ENCODE assay signal across 32 cellular contexts in genomic region chr7:138483516-138483915, GRCh38. TPM values are rescaled to one million over a fixed set of nuclear protein-coding genes. Genes with fewer than 3 reads are reported as not detected.
A peak's percentile ranks its signal among the peaks of the same experiment; 100 is the strongest.
DNase-seq lines count a peak whose midpoint lies in the region; ATAC-seq, FAIRE-seq and TF ChIP-seq lines count a peak whose summit lies in the region.
"Had no signal": no experiment of that assay in that cellular context is flagged by ENCODE, and none has a peak within 500 bp of the region (broad histone marks: within the 10 kb centered on the region; RNA-seq: fewer than 3 reads in every experiment).

No MANE protein-coding gene starts in this region.

- DNase-seq in natural killer cell (no peak), memory B cell (ENCODE audit: low spot score in 2 of 2) (no peak), NCI-H1092 (lab: John Stamatoyannopoulos, UW) (no peak), superior temporal gyrus (ENCODE audit: extremely low spot score) (no peak), RCC 7860 (ENCODE audit: low spot score) (no peak)
- no peak for DNase-seq in natural killer cell treated with Interleukin-12 subunit alpha and Interleukin-12 subunit beta and Interleukin-15 and Interleukin-18, amount 100 ng/mL, for 72 hours (ENCODE audit: low spot score)
- DNase-seq: ACHN; activated CD4-positive, alpha-beta memory T cell treated with anti-CD3 and anti-CD28 coated beads for 36 hours; activated effector memory CD4-positive, alpha-beta T cell treated with Interleukin-2 at 50 U/mL for 16 hours; amygdala; BE2C; brain microvascular endothelial cell; DMS53; NCI-H1417; NCI-H2029; NCI-H524 treated with DMSO at 0.1 percent for 48 hours; pancreas; SK-N-SH had no signal

- FAIRE-seq in RCC 7860 (lab: Jason Lieb, UNC) = no peak
- FAIRE-seq: pancreas, TTC549 had no signal

- H3K9me3 ChIP-seq in OCI-LY3 (ENCODE audit: insufficient read depth, low read length) = no peaks in the 10 kb centered on the region
- H3K9me3 ChIP-seq: pancreas, SK-N-SH, thoracic aorta, vagina had no signal

- H3K4me1 Mint-ChIP-seq in natural killer cell = peaks cover 60 to 64% of the 10 kb centered on the region in 2 donors
- H3K4me1 Mint-ChIP-seq in natural killer cell treated with Interleukin-12 subunit alpha and Interleukin-12 subunit beta and Interleukin-15 and Interleukin-18, amount 100 ng/mL, for 72 hours (ENCODE audit: low read depth in 2 of 2) = peaks cover 34 to 47% of the 10 kb centered on the region in 2 donors
- peaks cover 34% of the 10 kb centered on the region for H3K4me1 Mint-ChIP-seq in memory B cell
- H3K4me1 Mint-ChIP-seq: neural progenitor cell had no signal

- no peak overlapping the region for H3K4me3 Mint-ChIP-seq in natural killer cell
- no peak overlapping the region for H3K4me3 Mint-ChIP-seq in natural killer cell treated with Interleukin-12 subunit alpha and Interleukin-12 subunit beta and Interleukin-15 and Interleukin-18, amount 100 ng/mL, for 72 hours
- H3K4me3 Mint-ChIP-seq in memory B cell = no peak overlapping the region
- H3K4me3 Mint-ChIP-seq: activated CD4-positive, alpha-beta memory T cell treated with anti-CD3 and anti-CD28 coated beads for 36 hours; neural progenitor cell; stimulated activated naive CD8-positive, alpha-beta T cell treated with anti-CD3 and anti-CD28 coated beads, Interleukin-15, Interleukin-2, amounts not matched to agents 100 ng/mL and 50 ng/mL, for 24 hours had no signal

- H3K9ac ChIP-seq in OCI-LY3 (ENCODE audit: low read length) = no peak overlapping the region
- H3K9ac ChIP-seq: neural progenitor cell, SK-N-SH had no signal

- TF ChIP-seq CTCF in natural killer cell (IDR thresholded peaks at IDR 0.05) (no peak), OCI-LY3 (IDR thresholded peaks at IDR 0.05; ENCODE audit: low read depth, low read length) (no peak)

- H2AFZ ChIP-seq in OCI-LY3 (ENCODE audit: low read depth, low read length) = no peak overlapping the region
- H2AFZ ChIP-seq: hepatocyte, neural progenitor cell had no signal

- H3K27ac Mint-ChIP-seq in natural killer cell (peak overlapping the region; percentile 9 to 76), memory B cell (peak overlapping the region; percentile 2)
- H3K27ac Mint-ChIP-seq in natural killer cell treated with Interleukin-12 subunit alpha and Interleukin-12 subunit beta and Interleukin-15 and Interleukin-18, amount 100 ng/mL, for 72 hours = peak overlapping the region in 1 of 2 donors; percentile 39
- H3K27ac Mint-ChIP-seq: activated CD4-positive, alpha-beta memory T cell treated with anti-CD3 and anti-CD28 coated beads for 36 hours; neural progenitor cell; stimulated activated naive CD8-positive, alpha-beta T cell treated with anti-CD3 and anti-CD28 coated beads, Interleukin-15, Interleukin-2, amounts not matched to agents 100 ng/mL and 50 ng/mL, for 24 hours had no signal

- no peak overlapping the region for H3K4me3 ChIP-seq in OCI-LY3 (ENCODE audit: low read length)
- H3K4me3 ChIP-seq: hepatocyte, lung, neural progenitor cell, pancreas, smooth muscle cell, thoracic aorta, vagina had no signal

- H3K9me3 Mint-ChIP-seq in natural killer cell = no peaks in the 10 kb centered on the region
- H3K9me3 Mint-ChIP-seq in natural killer cell treated with Interleukin-12 subunit alpha and Interleukin-12 subunit beta and Interleukin-15 and Interleukin-18, amount 100 ng/mL, for 72 hours = no peaks in the 10 kb centered on the region
- no peaks in the 10 kb centered on the region for H3K9me3 Mint-ChIP-seq in memory B cell
- H3K9me3 Mint-ChIP-seq: stimulated activated naive CD8-positive, alpha-beta T cell treated with anti-CD3 and anti-CD28 coated beads, Interleukin-15, Interleukin-2, amounts not matched to agents 100 ng/mL and 50 ng/mL, for 24 hours had no signal

- no peaks in the 10 kb centered on the region for H3K36me3 ChIP-seq in OCI-LY3 (replicated peaks; ENCODE audit: low read depth, low read length)
- H3K36me3 ChIP-seq: brain microvascular endothelial cell, pancreas, thoracic aorta, vagina had no signal

- peak overlapping the region; percentile 35 for H3K4me2 ChIP-seq in OCI-LY3 (ENCODE audit: low read length)
- H3K4me2 ChIP-seq: hepatocyte, neural progenitor cell, SK-N-SH, smooth muscle cell had no signal

- peaks cover 36% of the 10 kb centered on the region for H4K20me1 ChIP-seq in OCI-LY3 (ENCODE audit: insufficient read depth, low read length)

- H3K27me3 ChIP-seq in OCI-LY3 (ENCODE audit: low read depth, low read length) = no peaks in the 10 kb centered on the region
- H3K27me3 ChIP-seq: BE2C, brain microvascular endothelial cell, hepatocyte, neural progenitor cell, pancreas, vagina had no signal

- H3K79me2 ChIP-seq in OCI-LY3 (ENCODE audit: low read length) = peaks cover 83% of the 10 kb centered on the region

- H3K4me1 ChIP-seq in OCI-LY3 (ENCODE audit: low read length) = peaks cover 19% of the 10 kb centered on the region
- H3K4me1 ChIP-seq: BE2C, vagina had no signal

- intact Hi-C loops in natural killer cell (cut with micrococcal nuclease) = no loop called here

- H3K27me3 Mint-ChIP-seq in natural killer cell (ENCODE audit: low read depth in 2 of 2) = no peaks in the 10 kb centered on the region
- H3K27me3 Mint-ChIP-seq in natural killer cell treated with Interleukin-12 subunit alpha and Interleukin-12 subunit beta and Interleukin-15 and Interleukin-18, amount 100 ng/mL, for 72 hours = no peaks in the 10 kb centered on the region
- no peaks in the 10 kb centered on the region for H3K27me3 Mint-ChIP-seq in memory B cell
- H3K27me3 Mint-ChIP-seq: activated CD4-positive, alpha-beta memory T cell treated with anti-CD3 and anti-CD28 coated beads for 36 hours; IgD-negative memory B cell; stimulated activated naive CD8-positive, alpha-beta T cell treated with anti-CD3 and anti-CD28 coated beads, Interleukin-15, Interleukin-2, amounts not matched to agents 100 ng/mL and 50 ng/mL, for 24 hours had no signal

- ATAC-seq in natural killer cell (no peak), memory B cell (ENCODE audit: low read depth) (peak; percentile 12), HG02884 (IDR thresholded peaks at IDR 0.05; ENCODE audit: unreplicated experiment) (no peak)
- no peak for ATAC-seq in natural killer cell treated with Interleukin-12 subunit alpha and Interleukin-12 subunit beta and Interleukin-15 and Interleukin-18, amount 100 ng/mL, for 72 hours
- ATAC-seq: activated CD4-positive, CD25-positive, alpha-beta regulatory T cell treated with anti-CD3 and anti-CD28 coated beads, Interleukin-2, amount 50 U/mL, for 24 hours; activated naive CD4-positive, alpha-beta T cell treated with anti-CD3 and anti-CD28 coated beads, Interleukin-2, amount 50 U/mL, for 72 hours; pancreas; Right ventricle myocardium inferior had no signal

- H3K27ac ChIP-seq in OCI-LY3 (ENCODE audit: low read length) = no peak overlapping the region
- H3K27ac ChIP-seq: brain microvascular endothelial cell, hepatocyte, neural progenitor cell, pancreas, thoracic aorta, vagina had no signal

- no peaks in the 10 kb centered on the region for H3K36me3 Mint-ChIP-seq in natural killer cell
- H3K36me3 Mint-ChIP-seq in natural killer cell treated with Interleukin-12 subunit alpha and Interleukin-12 subunit beta and Interleukin-15 and Interleukin-18, amount 100 ng/mL, for 72 hours = no peaks in the 10 kb centered on the region
- H3K36me3 Mint-ChIP-seq in memory B cell = peaks cover 16% of the 10 kb centered on the region

RNA-seq across cellular contexts. Expression of gene TRIM24, which starts 23.5 kb away (rescaled TPM):
- 10 to 100 TPM; 15.2 to 19.1 (median 18.9) TPM for total RNA-seq in natural killer cell
- total RNA-seq in natural killer cell treated with Interleukin-12 subunit alpha and Interleukin-12 subunit beta and Interleukin-15 and Interleukin-18, amount 100 ng/mL, for 72 hours = 10 to 100 TPM; 15.2 to 26.2 TPM
